In the genomic region with DNA sequence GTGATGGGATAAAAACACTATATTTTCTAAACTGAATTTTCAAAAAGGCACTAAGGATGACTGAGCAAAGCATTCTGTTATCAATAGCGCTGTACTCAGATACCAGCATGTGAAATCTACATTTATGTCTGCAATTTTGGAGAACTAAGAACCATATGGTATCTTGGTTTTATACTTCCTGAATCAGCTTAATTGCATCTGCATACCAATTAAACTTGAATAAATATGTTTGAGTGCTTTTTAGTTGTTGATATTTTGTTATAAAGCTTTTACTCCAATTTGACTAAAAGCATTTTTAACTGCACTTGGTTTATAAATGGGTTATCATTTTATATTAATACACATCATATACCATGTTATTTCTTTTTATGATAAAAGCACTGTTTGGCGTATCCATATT, we compare ENCODE assay signal across 21 cellular contexts.
"Had no signal": no experiment of that assay in that cellular context is flagged by ENCODE, and none has a peak within 500 bp of the region (broad histone marks: within the 10 kb centered on the region; RNA-seq: fewer than 3 reads in every experiment).

No MANE protein-coding gene starts in this region.

- DNase-seq: dorsolateral prefrontal cortex; effector CD4-positive, alpha-beta T cell; left cardiac atrium; left lung; mesenchymal stem cell; mucosa of descending colon; naive B cell; stimulated activated CD4-positive, alpha-beta T cell treated with anti-CD3 and anti-CD28 coated beads, Interleukin-12 subunit alpha, Interleukin-12 subunit beta, amount 100 ng/mL, for 4 hours; stimulated activated CD4-positive, alpha-beta T cell treated with anti-CD3 and anti-CD28 coated beads, Interleukin-1b, Interleukin-23, amount 100 ng/mL, for 48 hours; stimulated activated CD4-positive, alpha-beta T cell treated with anti-CD3 and anti-CD28 coated beads, Interleukin-4, amount 100 ng/mL, for 1 hour; stimulated activated CD8-positive, alpha-beta memory T cell treated with anti-CD3 and anti-CD28 coated beads, Interleukin-4, amount 100 ng/mL, for 48 hours; stimulated activated naive CD4-positive, alpha-beta T cell; stimulated activated naive CD8-positive, alpha-beta T cell treated with anti-CD3 and anti-CD28 coated beads, Interleukin-15, amount 100 ng/mL, for 72 hours; thyroid gland; trophoblast cell had no signal

- H3K36me3 ChIP-seq: left lung, neural progenitor cell, thyroid gland, vagina had no signal

- H3K27ac ChIP-seq: left lung, neural progenitor cell, parathyroid adenoma, thyroid gland, vagina had no signal

- H3K4me3 ChIP-seq: dorsolateral prefrontal cortex, left lung, mucosa of descending colon, neural progenitor cell, smooth muscle cell, thyroid gland, vagina had no signal

- H3K9ac ChIP-seq: neural progenitor cell, parathyroid adenoma had no signal

- H3K4me2 ChIP-seq: neural progenitor cell, smooth muscle cell had no signal

- H2AFZ ChIP-seq: neural progenitor cell, parathyroid adenoma had no signal

- H3K9me3 ChIP-seq: left lung, mucosa of descending colon, thyroid gland, vagina had no signal

- H3K79me2 ChIP-seq: parathyroid adenoma had no signal

- ATAC-seq: left cardiac atrium; left lung; mucosa of descending colon; natural killer cell treated with Interleukin-12 subunit alpha and Interleukin-12 subunit beta and Interleukin-15 and Interleukin-18, amount 100 ng/mL, for 72 hours; sciatic nerve; stimulated activated naive CD8-positive, alpha-beta T cell treated with anti-CD3 and anti-CD28 coated beads, Interleukin-15, amount 100 ng/mL, for 72 hours had no signal

- H3K27me3 ChIP-seq: dorsolateral prefrontal cortex, left lung, neural progenitor cell, thyroid gland, vagina had no signal
